Comparison of ENCODE assay signal across 10 cellular contexts in the genomic region with DNA sequence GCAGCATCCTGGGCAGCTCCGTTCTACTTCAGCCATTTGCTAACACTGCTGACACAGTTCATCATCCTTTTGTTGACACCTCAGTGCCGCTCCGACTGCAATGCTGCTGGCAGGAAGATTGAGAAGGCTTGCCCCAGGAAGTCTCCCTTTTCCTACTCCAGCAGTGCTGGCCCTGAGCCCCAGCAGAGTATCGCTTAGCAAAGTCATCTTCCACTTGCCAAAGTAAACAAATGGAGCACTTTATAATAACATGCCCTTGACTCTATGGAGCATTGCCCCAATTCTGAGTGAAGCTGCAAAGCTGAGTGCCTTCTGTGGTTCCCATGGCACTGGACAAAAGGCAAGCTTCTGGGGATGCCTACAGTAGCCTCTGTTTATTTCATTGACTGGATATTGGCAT. TPM values are rescaled to one million over a fixed set of nuclear protein-coding genes. Genes with fewer than 3 reads are reported as not detected.
DNase-seq lines count a peak whose midpoint lies in the region; ATAC-seq and TF ChIP-seq lines count a peak whose summit lies in the region.
"Had no signal": no experiment of that assay in that cellular context is flagged by ENCODE, and none has a peak within 500 bp of the region (broad histone marks: within the 10 kb centered on the region; RNA-seq: fewer than 3 reads in every experiment).

No MANE protein-coding gene starts in this region.

- WGBS in mesodermal cell (ENCODE audit: insufficient coverage in 2 of 2), 2 experiments: 90 to 96% methylated on average over 2 to 3 of the region's 4 CpGs

- no peaks in the 10 kb centered on the region for H3K9me2 ChIP-seq in Loucy (replicated peaks; ENCODE audit: low read depth, low read length)

- H3K36me3 Mint-ChIP-seq in T-helper 2 cell treated with Interferon-gamma antibody and Interleukin-4, amounts not matched to agents 5 μg/mL and 100 μg/mL, for 36 hours (ENCODE audit: low read depth): no peaks in the 10 kb centered on the region

- no peak overlapping the region for H3K9ac ChIP-seq in Loucy (ENCODE audit: low read depth, low read length, poor library complexity, severe bottlenecking)
- H3K9ac ChIP-seq: BLaER1 treated with 17β-estradiol and CSF1 and Interleukin-3, amounts not matched to agents 10 nM and 100 nM had no signal

- no peak for TF ChIP-seq CTCF in Loucy (conservative IDR thresholded peaks at IDR 0.05; ENCODE audit: low read length)

- H3K27ac ChIP-seq in mesodermal cell (ENCODE audit: low read depth, low read length, severe bottlenecking): peak overlapping the region; percentile 46
- H3K27ac ChIP-seq: BLaER1 treated with 17β-estradiol and CSF1 and Interleukin-3, amounts not matched to agents 10 nM and 100 nM had no signal

- H3K4me3 ChIP-seq in Loucy (ENCODE audit: low read length, poor library complexity, severe bottlenecking) (no peak overlapping the region), mesodermal cell (ENCODE audit: extremely low read depth, insufficient read depth, low read length, poor library complexity, severe bottlenecking) (no peak overlapping the region)
- H3K4me3 ChIP-seq: BLaER1 treated with 17β-estradiol and CSF1 and Interleukin-3, amounts not matched to agents 10 nM and 100 nM had no signal

- H3K79me2 ChIP-seq in Loucy (ENCODE audit: insufficient read depth, low read length): no peaks in the 10 kb centered on the region

- H3K4me1 Mint-ChIP-seq in T-helper 2 cell treated with Interferon-gamma antibody and Interleukin-4, amounts not matched to agents 5 μg/mL and 100 μg/mL, for 36 hours (ENCODE audit: low read depth): no peaks in the 10 kb centered on the region

- no peak overlapping the region for H3K4me3 Mint-ChIP-seq in T-helper 2 cell treated with Interferon-gamma antibody and Interleukin-4, amounts not matched to agents 5 μg/mL and 100 μg/mL, for 36 hours

- H3K27me3 Mint-ChIP-seq in T-helper 2 cell treated with Interferon-gamma antibody and Interleukin-4, amounts not matched to agents 5 μg/mL and 100 μg/mL, for 36 hours (ENCODE audit: low read depth): peaks cover 8% of the 10 kb centered on the region

- no peak for ATAC-seq in GM18858 (IDR thresholded peaks at IDR 0.05; ENCODE audit: unreplicated experiment)
- no peak for ATAC-seq in HG03520 (IDR thresholded peaks at IDR 0.05; ENCODE audit: unreplicated experiment)
- ATAC-seq in GM21447 (IDR thresholded peaks at IDR 0.05; ENCODE audit: unreplicated experiment): no peak

- no peak overlapping the region for H3K27ac Mint-ChIP-seq in T-helper 2 cell treated with Interferon-gamma antibody and Interleukin-4, amounts not matched to agents 5 μg/mL and 100 μg/mL, for 36 hours
- H3K27ac Mint-ChIP-seq: activated T-helper 2 cell treated with anti-CD3 and anti-CD28 coated beads, Interferon-gamma antibody, Interleukin-2, Interleukin-4, amounts not matched to agents 10 μg/mL and 5 μg/mL and 100 μg/mL, durations not matched to agents 14 hours and 24 hours and 36 hours had no signal

- H3K27me3 ChIP-seq in Loucy (ENCODE audit: insufficient read depth, low read length, poor library complexity, severe bottlenecking): no peaks in the 10 kb centered on the region
- H3K27me3 ChIP-seq: BLaER1 treated with 17β-estradiol and CSF1 and Interleukin-3, amounts not matched to agents 10 nM and 100 nM had no signal

- peaks cover 12% of the 10 kb centered on the region for H3K4me1 ChIP-seq in Loucy (ENCODE audit: insufficient read depth, low read length, poor library complexity, severe bottlenecking)
- H3K4me1 ChIP-seq in mesodermal cell (ENCODE audit: control insufficient read depth, insufficient read depth, low read length, poor library complexity, severe bottlenecking): no peaks in the 10 kb centered on the region

- no peaks in the 10 kb centered on the region for H3K9me3 ChIP-seq in Loucy (ENCODE audit: insufficient read depth, low read depth, low read length)
- H3K9me3 ChIP-seq in mesodermal cell (ENCODE audit: control insufficient read depth, low read length): no peaks in the 10 kb centered on the region
- H3K9me3 ChIP-seq: BLaER1 treated with 17β-estradiol and CSF1 and Interleukin-3, amounts not matched to agents 10 nM and 100 nM had no signal

- peak overlapping the region; percentile 15 for H3K4me2 ChIP-seq in Loucy (ENCODE audit: low read depth, low read length, poor library complexity, severe bottlenecking)
- H3K4me2 ChIP-seq: BLaER1 treated with 17β-estradiol and CSF1 and Interleukin-3, amounts not matched to agents 10 nM and 100 nM had no signal

- no peaks in the 10 kb centered on the region for H3K9me3 Mint-ChIP-seq in T-helper 2 cell treated with Interferon-gamma antibody and Interleukin-4, amounts not matched to agents 5 μg/mL and 100 μg/mL, for 36 hours
- H3K9me3 Mint-ChIP-seq: activated T-helper 2 cell treated with anti-CD3 and anti-CD28 coated beads, Interferon-gamma antibody, Interleukin-2, Interleukin-4, amounts not matched to agents 10 μg/mL and 5 μg/mL and 100 μg/mL, durations not matched to agents 14 hours and 24 hours and 36 hours had no signal

- H2AFZ ChIP-seq in Loucy (ENCODE audit: low read length): peak overlapping the region; percentile 57; the same call in 1 of the 2 replicates

- H3K36me3 ChIP-seq in Loucy (ENCODE audit: insufficient read depth, low read length): no peaks in the 10 kb centered on the region
- H3K36me3 ChIP-seq in mesodermal cell (ENCODE audit: control insufficient read depth, insufficient read depth, low read length): no peaks in the 10 kb centered on the region
- H3K36me3 ChIP-seq: BLaER1 treated with 17β-estradiol and CSF1 and Interleukin-3, amounts not matched to agents 10 nM and 100 nM had no signal

- DNase-seq in AG08396 (ENCODE audit: low spot score) (peak; percentile 21), cerebellar cortex (ENCODE audit: low spot score) (peak; percentile 8)
- DNase-seq in T-helper 2 cell treated with Interferon-gamma antibody and Interleukin-4, amounts not matched to agents 5 μg/mL and 100 μg/mL, for 36 hours (ENCODE audit: low spot score): no peak

- no peaks in the 10 kb centered on the region for H4K20me1 ChIP-seq in Loucy (ENCODE audit: insufficient read depth, low read length, poor library complexity, severe bottlenecking)

- H3F3A ChIP-seq in Loucy (ENCODE audit: low read depth): no peaks in the 10 kb centered on the region

RNA-seq across cellular contexts. Expression of a gene that starts 32.2 kb away (rescaled TPM):
- 1.3 TPM for polyA plus RNA-seq in mesodermal cell (2013, experiment 1 of 2)
- 0.66 TPM for polyA plus RNA-seq in mesodermal cell (2013, experiment 2 of 2)
